Comparison of ENCODE assay signal across 18 cellular contexts in the genomic region with DNA sequence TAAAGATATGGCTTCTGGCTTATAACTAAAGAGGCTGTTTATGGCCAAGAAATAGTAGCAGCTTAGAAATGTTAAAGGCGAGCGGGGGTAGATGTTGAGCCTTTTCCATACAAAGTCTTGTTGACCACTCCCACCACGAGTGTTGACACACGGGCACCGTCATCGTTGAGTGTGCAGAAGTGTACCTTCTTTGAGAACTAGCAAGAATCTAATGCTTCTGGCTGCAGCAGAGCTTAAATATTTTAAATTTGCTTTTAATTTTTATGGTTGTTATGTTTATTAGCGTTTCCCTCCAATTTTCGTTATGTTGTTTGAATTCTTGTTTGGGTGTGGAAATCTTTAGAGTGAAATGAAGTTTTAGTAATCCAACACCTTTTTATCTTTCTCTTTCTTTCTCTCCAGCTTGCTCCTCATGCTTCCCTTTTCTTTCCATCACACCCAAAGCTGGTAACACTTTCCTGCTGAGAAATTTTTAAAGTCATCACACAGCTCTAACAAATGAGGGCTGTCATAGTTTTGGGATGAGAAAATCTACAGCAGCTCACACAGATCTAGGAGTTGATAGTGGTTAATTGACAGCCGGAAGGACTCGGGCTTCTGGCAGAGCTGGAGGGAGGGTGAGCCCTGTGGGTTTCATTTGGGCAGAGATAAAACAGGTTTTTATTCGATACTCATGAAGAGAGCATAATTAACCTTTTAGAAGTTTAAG.
DNase-seq lines count a peak whose midpoint lies in the region; ATAC-seq and TF ChIP-seq lines count a peak whose summit lies in the region.
"Had no signal": no experiment of that assay in that cellular context is flagged by ENCODE, and none has a peak within 500 bp of the region (broad histone marks: within the 10 kb centered on the region; RNA-seq: fewer than 3 reads in every experiment).

No MANE protein-coding gene starts in this region.

- no peaks in the 10 kb centered on the region for H3K36me3 ChIP-seq in mammary epithelial cell (ENCODE audit: insufficient read depth, low read length)
- H3K36me3 ChIP-seq: BLaER1, heart left ventricle, prostate gland had no signal

- H3K4me3 ChIP-seq in mammary epithelial cell (replicated peaks in 1 of 3; ENCODE audit: insufficient read depth in 1 of 3, low read depth in 2 of 3, low read length in 3 of 3): no peak overlapping the region
- H3K4me3 ChIP-seq: BLaER1, heart left ventricle, lung, prostate gland had no signal

- no peak overlapping the region for H3K27ac ChIP-seq in mammary epithelial cell (ENCODE audit: insufficient read depth, low read depth, low read length)
- H3K27ac ChIP-seq: BLaER1, prostate gland had no signal

- H3K4me3 Mint-ChIP-seq in osteocyte (ENCODE audit: unreplicated experiment): no peak overlapping the region
- H3K4me3 Mint-ChIP-seq: activated CD4-positive, alpha-beta T cell treated with anti-CD3 and anti-CD28 coated beads, Interleukin-2, amount 10 ng/mL, durations not matched to agents 24 days and 14 days; T-cell had no signal

- intact Hi-C loops in mammary epithelial cell (cut with micrococcal nuclease): no loop called here

- ATAC-seq in GM18498 (IDR thresholded peaks at IDR 0.05; ENCODE audit: unreplicated experiment): no peak
- no peak for ATAC-seq in GM21717 (IDR thresholded peaks at IDR 0.05; ENCODE audit: unreplicated experiment)
- ATAC-seq: HCT116; heart left ventricle; stimulated activated naive CD8-positive, alpha-beta T cell treated with anti-CD3 and anti-CD28 coated beads, Interleukin-15, Interleukin-2, amounts not matched to agents 100 U/mL and 50 U/mL, for 24 hours; T-cell had no signal

- H3K9ac ChIP-seq in mammary epithelial cell (ENCODE audit: insufficient read depth, low read length): no peak overlapping the region
- H3K9ac ChIP-seq: BLaER1 had no signal

- H2AFZ ChIP-seq in mammary epithelial cell (ENCODE audit: low read depth, low read length): peak overlapping the region; percentile 47

- no peaks in the 10 kb centered on the region for H3K79me2 ChIP-seq in mammary epithelial cell (ENCODE audit: insufficient read depth, low read length)

- WGBS in mammary epithelial cell (ENCODE audit: low coverage, missing lambda C conversion rate): 71% methylated on average over 11 of the region's 11 CpGs

- dilution Hi-C loops in mammary epithelial cell (cut with HindIII; ENCODE audit: low sequenced_read_pairs): no loop called here

- CTCF ChIA-PET in mammary epithelial cell (lab: Charles Lee; ENCODE audit: low non-redundant PET): interaction anchor here (0.6 kb wide), 1 partner anchor 969 kb away, joined by 6 read pairs; no protein-coding TSS in a partner anchor

- H3K4me1 Mint-ChIP-seq in osteocyte (ENCODE audit: unreplicated experiment): peaks cover 54% of the 10 kb centered on the region

- no peaks in the 10 kb centered on the region for H3K9me3 ChIP-seq in mammary epithelial cell (replicated peaks; ENCODE audit: insufficient read depth, low read length)
- H3K9me3 ChIP-seq: prostate gland had no signal

- BruUV-seq in mammary epithelial cell (replicated peaks; lab: Mats Ljungman, UMichigan): no TSS peak

- no peaks in the 10 kb centered on the region for H3K36me3 Mint-ChIP-seq in osteocyte (ENCODE audit: unreplicated experiment)
- H3K36me3 Mint-ChIP-seq: T-cell had no signal

- no peaks in the 10 kb centered on the region for H3K9me3 Mint-ChIP-seq in osteocyte (ENCODE audit: unreplicated experiment)

- no peaks in the 10 kb centered on the region for H3K27me3 Mint-ChIP-seq in osteocyte (ENCODE audit: unreplicated experiment)
- H3K27me3 Mint-ChIP-seq: activated CD4-positive, alpha-beta T cell treated with anti-CD3 and anti-CD28 coated beads, Interleukin-2, amount 10 ng/mL, durations not matched to agents 24 days and 14 days; T-cell had no signal

- TF ChIP-seq CTCF in mammary epithelial cell (conservative IDR thresholded peaks at IDR 0.05 in 1 of 2, IDR thresholded peaks at IDR 0.05 in 1 of 2; ENCODE audit: extremely low read depth in 1 of 2, insufficient read depth in 1 of 2, low read depth in 1 of 2, low read length in 2 of 2) (no peak), osteocyte (IDR thresholded peaks at IDR 0.05) (no peak)

- H3K4me1 ChIP-seq in mammary epithelial cell (ENCODE audit: insufficient read depth, low read length): peaks cover 8% of the 10 kb centered on the region
- H3K4me1 ChIP-seq: prostate gland had no signal

- no peaks in the 10 kb centered on the region for H4K20me1 ChIP-seq in mammary epithelial cell (ENCODE audit: insufficient read depth, low read length)
- H4K20me1 ChIP-seq: BLaER1 had no signal

- DNase-seq in CD1c-positive myeloid dendritic cell (ENCODE audit: extremely low spot score) (peak; percentile 20), KBM-7 (peak; percentile 33), mammary epithelial cell (no peak), osteocyte (ENCODE audit: extremely low spot score, unreplicated experiment) (no peak), SHP77 treated with DMSO at 0.1 percent for 48 hours (lab: John Stamatoyannopoulos, UW) (no peak), NCI-H69 (lab: John Stamatoyannopoulos, UW) (no peak)
- DNase-seq: activated CD4-positive, alpha-beta T cell treated with anti-CD3 and anti-CD28 coated beads, Interleukin-2, amount 10 ng/mL, durations not matched to agents 24 days and 14 days; heart left ventricle; NCI-H2029; stimulated activated CD4-positive, alpha-beta T cell treated with anti-CD3 and anti-CD28 coated beads, Interleukin-4, amount 100 ng/mL, for 24 hours; stimulated activated naive CD8-positive, alpha-beta T cell treated with anti-CD3 and anti-CD28 coated beads, Interleukin-15, Interleukin-2, amounts not matched to agents 100 U/mL and 50 U/mL, for 24 hours; T-cell had no signal

- in situ Hi-C loops in KBM-7 (cut with MboI; ENCODE audit: low pct_unique_long_range_greater_than_20kb, low sequenced_read_pairs): no loop called here
- in situ Hi-C loops in mammary epithelial cell (cut with MboI; ENCODE audit: low sequenced_read_pairs in 2 of 2): no loop called here

- H3K27ac Mint-ChIP-seq in osteocyte (ENCODE audit: unreplicated experiment): peak overlapping the region; percentile 69
- H3K27ac Mint-ChIP-seq: activated CD4-positive, alpha-beta T cell treated with anti-CD3 and anti-CD28 coated beads, Interleukin-2, amount 10 ng/mL, durations not matched to agents 24 days and 14 days; T-cell had no signal

- no peak overlapping the region for H3K4me2 ChIP-seq in mammary epithelial cell (ENCODE audit: insufficient read depth, low read depth, low read length)
- H3K4me2 ChIP-seq: BLaER1 had no signal

- no peaks in the 10 kb centered on the region for H3K27me3 ChIP-seq in mammary epithelial cell (ENCODE audit: insufficient read depth, low read length)
- H3K27me3 ChIP-seq: BLaER1, heart left ventricle had no signal

Comparison
In these comparisons a context has a peak if more than half of its experiments do, and no peak if none do; other contexts are left out.
1. DNase-seq: peak in CD1c-positive myeloid dendritic cell (single experiment) and KBM-7 (single experiment); none in mammary epithelial cell (single experiment), osteocyte (single experiment), SHP77 treated with DMSO at 0.1 percent for 48 hours (single experiment) and NCI-H69 (single experiment).